ENCODE assay signal across 1 cellular context in genomic region chr5:95881833-95882232, GRCh38.
TF ChIP-seq lines count a peak whose summit lies in the region.

No MANE protein-coding gene starts in this region.

TF ChIP-seq in IMR-90, 13 proteins besides CTCF, POLR2A, EP300 and RAD21:
- TF ChIP-seq ELK1 (IDR thresholded peaks at IDR 0.05; ENCODE audit: borderline replicate concordance, low read depth, low read length) (no peak), BHLHE40 (IDR thresholded peaks at IDR 0.05; ENCODE audit: low read depth, low read length) (no peak), USF2 (IDR thresholded peaks at IDR 0.05; ENCODE audit: low read depth, low read length) (no peak), MAZ (IDR thresholded peaks at IDR 0.05; ENCODE audit: borderline replicate concordance, low read depth, low read length) (no peak), CHD1 (IDR thresholded peaks at IDR 0.05; ENCODE audit: low read depth, low read length) (no peak), RFX5 (IDR thresholded peaks at IDR 0.05; ENCODE audit: low read depth, low read length) (no peak), FOS (IDR thresholded peaks at IDR 0.05; ENCODE audit: low read depth, low read length) (no peak), CEBPB (IDR thresholded peaks at IDR 0.05; ENCODE audit: low read depth, low read length) (no peak)
